13 cellular contexts compared by ENCODE assay signal in the genomic region with DNA sequence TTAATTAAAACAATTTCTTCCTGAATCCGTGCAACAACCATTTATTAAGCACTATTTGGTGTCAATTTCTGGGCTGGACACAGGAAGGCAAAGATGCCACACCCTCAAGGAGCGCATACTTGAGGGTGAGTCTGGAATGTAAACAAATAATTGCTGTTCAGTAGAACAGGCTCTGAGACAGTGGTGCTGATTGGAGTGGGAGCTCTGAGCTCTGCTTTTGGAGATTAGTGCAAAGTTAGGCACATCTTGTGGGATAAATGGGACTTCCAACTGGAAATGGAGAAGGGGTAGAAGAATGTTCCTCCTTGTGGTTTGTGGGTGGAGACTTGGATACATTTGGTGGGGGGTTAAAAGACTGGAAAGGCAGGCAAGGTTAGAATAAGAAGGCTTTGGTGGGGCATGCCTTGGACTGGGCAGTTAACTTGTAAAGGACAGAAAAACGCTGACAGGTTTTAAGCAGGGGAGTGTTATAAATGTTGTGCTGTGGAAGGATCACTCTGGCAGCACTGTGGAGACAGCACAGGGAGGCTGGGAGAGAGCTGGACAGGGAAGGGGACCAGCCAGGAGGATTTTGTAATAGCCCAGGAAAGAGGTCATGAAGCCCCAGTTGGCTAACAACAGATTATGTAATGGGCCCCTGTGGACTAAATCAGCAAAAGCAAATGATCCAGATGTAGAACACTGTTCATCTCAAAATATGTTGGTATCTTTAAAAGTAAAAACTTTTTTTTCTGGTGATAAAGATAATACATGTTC.
DNase-seq lines count a peak whose midpoint lies in the region; ATAC-seq and TF ChIP-seq lines count a peak whose summit lies in the region.
"Had no signal": no experiment of that assay in that cellular context is flagged by ENCODE, and none has a peak within 500 bp of the region (broad histone marks: within the 10 kb centered on the region; RNA-seq: fewer than 3 reads in every experiment).

No MANE protein-coding gene starts in this region.

- CTCF ChIA-PET in PC-9 (lab: Charles Lee): interaction anchor here (0.7 kb wide), 1 partner anchor 18 kb away, joined by 4 read pairs; no protein-coding TSS in a partner anchor
- CTCF ChIA-PET in CD4-positive, alpha-beta T cell (lab: Charles Lee): no interaction called here
- CTCF ChIA-PET in CD8-positive, alpha-beta T cell (lab: Charles Lee): interaction anchor here (0.8 kb wide), 1 partner anchor 17 kb away, joined by 3 read pairs; no protein-coding TSS in a partner anchor

- peaks cover 7% of the 10 kb centered on the region for H3K27me3 Mint-ChIP-seq in CD4-positive, alpha-beta T cell
- peaks cover 12% of the 10 kb centered on the region for H3K27me3 Mint-ChIP-seq in CD8-positive, alpha-beta T cell (ENCODE audit: low read depth)

- peak overlapping the region; percentile 59 for H3K4me2 ChIP-seq in PC-9

- no peaks in the 10 kb centered on the region for H3K27me3 ChIP-seq in PC-9 (ENCODE audit: insufficient read depth, low read depth)
- no peaks in the 10 kb centered on the region for H3K27me3 ChIP-seq in CD4-positive, alpha-beta T cell (ENCODE audit: control insufficient read depth, insufficient read depth, low read length)
- H3K27me3 ChIP-seq in CD8-positive, alpha-beta T cell (ENCODE audit: insufficient read depth, low read length): no peaks in the 10 kb centered on the region

- no peaks in the 10 kb centered on the region for H3K9me2 ChIP-seq in PC-9 (ENCODE audit: insufficient read depth)

- no peaks in the 10 kb centered on the region for H3K36me3 Mint-ChIP-seq in CD4-positive, alpha-beta T cell (ENCODE audit: low read depth)
- no peaks in the 10 kb centered on the region for H3K36me3 Mint-ChIP-seq in CD8-positive, alpha-beta T cell

- peaks cover 5% of the 10 kb centered on the region for H3K9me3 ChIP-seq in PC-9 (ENCODE audit: insufficient read depth, low read depth)
- H3K9me3 ChIP-seq in CD4-positive, alpha-beta T cell (ENCODE audit: control insufficient read depth, low read length): no peaks in the 10 kb centered on the region
- H3K9me3 ChIP-seq in CD8-positive, alpha-beta T cell (ENCODE audit: low read length): no peaks in the 10 kb centered on the region

- no peak overlapping the region for H3K4me3 Mint-ChIP-seq in CD4-positive, alpha-beta T cell
- no peak overlapping the region for H3K4me3 Mint-ChIP-seq in CD8-positive, alpha-beta T cell
- H3K4me3 Mint-ChIP-seq: activated CD8-positive, alpha-beta T cell treated with anti-CD3 and anti-CD28 coated beads, Interleukin-2, amount 10 ng/mL, durations not matched to agents 7 days and 5 days had no signal

- no peaks in the 10 kb centered on the region for H3K9me3 Mint-ChIP-seq in CD4-positive, alpha-beta T cell
- H3K9me3 Mint-ChIP-seq in CD8-positive, alpha-beta T cell: peaks cover 4% of the 10 kb centered on the region

- H3K4me3 ChIP-seq in PC-9 (peak overlapping the region; percentile 3; the same call in 1 of the 2 replicates), fibroblast of pulmonary artery (replicated peaks; ENCODE audit: low read depth, low read length) (no peak overlapping the region)
- no peak overlapping the region for H3K4me3 ChIP-seq in CD8-positive, alpha-beta T cell (ENCODE audit: low read depth, low read length)

- DNase-seq in ELR (ENCODE audit: low read depth) (peak; percentile 79), PC-9 (peak; percentile 67 to 81), fibroblast of pulmonary artery (ENCODE audit: low read depth) (peak; percentile 62), renal cortical epithelial cell (ENCODE audit: low read depth) (peak; percentile 70), NOMO-1 treated with DMSO at 0.1 percent for 48 hours (lab: John Stamatoyannopoulos, UW; ENCODE audit: unreplicated experiment) (no peak)
- DNase-seq in CD4-positive, alpha-beta T cell: no peak
- no peak for DNase-seq in CD8-positive, alpha-beta T cell
- DNase-seq: activated CD8-positive, alpha-beta T cell treated with anti-CD3 and anti-CD28 coated beads, Interleukin-2, amount 10 ng/mL, durations not matched to agents 7 days and 5 days; cerebellar nuclear complex; NCI-H1417 treated with DMSO at 0.1 percent for 48 hours; RPMI8226 had no signal

- no peaks in the 10 kb centered on the region for H3K36me3 ChIP-seq in PC-9 (ENCODE audit: low read depth)
- no peaks in the 10 kb centered on the region for H3K36me3 ChIP-seq in CD8-positive, alpha-beta T cell (ENCODE audit: insufficient read depth, low read length)

- intact Hi-C loops in PC-9 (cut with micrococcal nuclease; ENCODE audit: unreplicated experiment): loop anchor here (1.0 kb wide), 2 partner anchors 71 to 187 kb away; a partner anchor contains a TSS
- intact Hi-C loops in CD4-positive, alpha-beta T cell (cut with DNase I, micrococcal nuclease): no loop called here
- intact Hi-C loops in CD8-positive, alpha-beta T cell (cut with DNase I, micrococcal nuclease): no loop called here

- H3K27ac ChIP-seq in PC-9: peak overlapping the region; percentile 54
- no peak overlapping the region for H3K27ac ChIP-seq in CD4-positive, alpha-beta T cell (ENCODE audit: low read depth, low read length)
- H3K27ac ChIP-seq in CD8-positive, alpha-beta T cell (ENCODE audit: low read depth, low read length): no peak overlapping the region
- H3K27ac ChIP-seq: parathyroid adenoma had no signal

- H3K79me2 ChIP-seq in PC-9 (ENCODE audit: low read depth): no peaks in the 10 kb centered on the region
- H3K79me2 ChIP-seq: parathyroid adenoma had no signal

- no peaks in the 10 kb centered on the region for H4K20me1 ChIP-seq in PC-9 (ENCODE audit: insufficient read depth)

- TF ChIP-seq CTCF in PC-9 (conservative IDR thresholded peaks at IDR 0.05) (no peak), fibroblast of pulmonary artery (IDR thresholded peaks at IDR 0.05; ENCODE audit: low read length, missing control alignments) (no peak)
- no peak for TF ChIP-seq CTCF in CD4-positive, alpha-beta T cell (IDR thresholded peaks at IDR 0.05)
- TF ChIP-seq CTCF in CD8-positive, alpha-beta T cell (IDR thresholded peaks at IDR 0.05): no peak

- no peaks in the 10 kb centered on the region; the same call in 1 of the 2 replicates for H3F3A ChIP-seq in PC-9 (ENCODE audit: insufficient read depth, low read depth)

- H3K4me1 Mint-ChIP-seq in CD4-positive, alpha-beta T cell (ENCODE audit: low read depth): no peaks in the 10 kb centered on the region
- H3K4me1 Mint-ChIP-seq in CD8-positive, alpha-beta T cell (ENCODE audit: low read depth): peaks cover 15% of the 10 kb centered on the region

- peaks cover 23% of the 10 kb centered on the region for H3K4me1 ChIP-seq in PC-9 (replicated peaks; ENCODE audit: insufficient read depth)
- H3K4me1 ChIP-seq in CD8-positive, alpha-beta T cell (ENCODE audit: insufficient read depth, low read length): peaks cover 5% of the 10 kb centered on the region
- H3K4me1 ChIP-seq: parathyroid adenoma had no signal

- no peak for ATAC-seq in CD4-positive, alpha-beta T cell (ENCODE audit: poor library complexity)
- ATAC-seq in GM18519 (IDR thresholded peaks at IDR 0.05; ENCODE audit: low FRiP score, unreplicated experiment): no peak
- no peak for ATAC-seq in CD8-positive, alpha-beta T cell
- ATAC-seq: activated CD8-positive, alpha-beta T cell treated with anti-CD3 and anti-CD28 coated beads, Interleukin-2, amount 10 ng/mL, durations not matched to agents 7 days and 5 days had no signal

- POLR2A ChIA-PET in PC-9 (lab: Charles Lee; ENCODE audit: unreplicated experiment): interaction anchor here (0.6 kb wide), 1 partner anchor 678 kb away, joined by 4 read pairs; a partner anchor contains a TSS
- POLR2A ChIA-PET in CD4-positive, alpha-beta T cell (lab: Charles Lee): interaction anchor here (0.6 kb wide), 1 partner anchor 1289 kb away, joined by 3 read pairs; no protein-coding TSS in a partner anchor
- POLR2A ChIA-PET in CD8-positive, alpha-beta T cell (lab: Charles Lee): no interaction called here

- no TSS peak for BruUV-seq in PC-9 (replicated peaks; lab: Mats Ljungman, UMichigan)

- H2AFZ ChIP-seq in PC-9: peak overlapping the region; percentile 44; the same call in 1 of the 2 replicates
- H2AFZ ChIP-seq: parathyroid adenoma had no signal

- H3K27ac Mint-ChIP-seq in CD4-positive, alpha-beta T cell: no peak overlapping the region
- no peak overlapping the region for H3K27ac Mint-ChIP-seq in CD8-positive, alpha-beta T cell
- H3K27ac Mint-ChIP-seq: activated CD8-positive, alpha-beta T cell treated with anti-CD3 and anti-CD28 coated beads, Interleukin-2, amount 10 ng/mL, durations not matched to agents 7 days and 5 days had no signal

Comparison
In these comparisons a context has a peak if more than half of its experiments do, and no peak if none do; other contexts are left out.
1. DNase-seq: peak in ELR (single experiment), PC-9 (2 of 2), fibroblast of pulmonary artery (single experiment) and renal cortical epithelial cell (single experiment); none in CD4-positive, alpha-beta T cell (0 of 10), NOMO-1 treated with DMSO at 0.1 percent for 48 hours (single experiment) and CD8-positive, alpha-beta T cell (0 of 7).